ENCODE assay signal across 8 cellular contexts in the genomic region with DNA sequence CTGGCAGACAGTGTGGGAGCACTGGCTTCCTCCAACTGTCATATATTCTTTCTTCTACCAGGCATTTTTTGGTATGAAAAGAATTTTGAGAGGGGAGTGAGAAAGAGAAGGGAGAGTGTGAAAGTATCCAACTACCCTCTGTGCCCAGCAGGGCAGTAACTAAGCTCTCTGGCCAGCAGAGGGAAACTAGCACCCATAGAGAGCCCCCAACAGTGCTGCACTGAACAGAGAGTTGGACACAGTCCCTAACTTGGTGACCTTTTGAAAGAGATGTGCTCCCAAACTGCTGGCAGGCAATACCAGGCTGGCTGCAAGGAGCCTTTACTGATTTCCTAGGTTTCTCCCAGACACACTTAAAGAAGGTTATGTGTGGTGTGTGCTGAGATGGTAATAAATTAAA.
DNase-seq lines count a peak whose midpoint lies in the region; ATAC-seq, FAIRE-seq and TF ChIP-seq lines count a peak whose summit lies in the region.

No MANE protein-coding gene starts in this region.

- H3K36me3 ChIP-seq in pancreas: no peaks in the 10 kb centered on the region

- ATAC-seq in pancreas (peak in 3 of 4 donors; percentile 46 to 70 (median 66)), HG03520 (IDR thresholded peaks at IDR 0.05; ENCODE audit: unreplicated experiment) (no peak)
- ATAC-seq in activated T-cell treated with anti-CD3 and anti-CD28 coated beads, Interleukin-2, amount 50 U/mL, for 72 hours (replicated peaks in 1 of 2): no peak

- no peak overlapping the region for H3K4me3 Mint-ChIP-seq in activated T-cell treated with anti-CD3 and anti-CD28 coated beads, Interleukin-2, amount 50 U/mL, for 72 hours

- DNase-seq in Caki2 (ENCODE audit: low read depth): peak; percentile 12
- DNase-seq in NCI-H69 (lab: John Stamatoyannopoulos, UW): peak; percentile 61
- DNase-seq in fibroblast of the conjunctiva (ENCODE audit: low read depth): peak; percentile 17
- DNase-seq in pancreas: peak in 2 of 6 donors; percentile 2 to 16
- DNase-seq in activated T-cell treated with anti-CD3 and anti-CD28 coated beads, Interleukin-2, amount 50 U/mL, for 1 hour: no peak
- DNase-seq in GM13976 (ENCODE audit: low spot score): no peak
- no peak for DNase-seq in activated T-cell treated with anti-CD3 and anti-CD28 coated beads, Interleukin-2, amount 50 U/mL, for 72 hours

- peaks cover 0 to 4% of the 10 kb centered on the region in 2 donors for H3K9me3 Mint-ChIP-seq in activated T-cell treated with anti-CD3 and anti-CD28 coated beads, Interleukin-2, amount 50 U/mL, for 72 hours

- H3K27me3 Mint-ChIP-seq in activated T-cell treated with anti-CD3 and anti-CD28 coated beads, Interleukin-2, amount 50 U/mL, for 72 hours (ENCODE audit: low read depth): no peaks in the 10 kb centered on the region

- no peaks in the 10 kb centered on the region for H3K4me1 ChIP-seq in pancreas

- intact Hi-C loops in pancreas (cut with DNase I): no loop called here

- peaks cover 0 to 4% of the 10 kb centered on the region in 2 donors for H3K36me3 Mint-ChIP-seq in activated T-cell treated with anti-CD3 and anti-CD28 coated beads, Interleukin-2, amount 50 U/mL, for 72 hours (ENCODE audit: insufficient read depth in 2 of 2)

- in situ Hi-C loops in Caki2 (cut with HindIII; ENCODE audit: low pct_unique_long_range_greater_than_20kb, low sequenced_read_pairs): no loop called here
- in situ Hi-C loops in GM13976 (cut with MboI; ENCODE audit: low sequenced_read_pairs, unreplicated experiment): no loop called here

- H3K4me3 ChIP-seq in pancreas: no peak overlapping the region

- no peak for FAIRE-seq in pancreas (lab: Jason Lieb, UNC)

- H3K9me3 ChIP-seq in pancreas: no peaks in the 10 kb centered on the region

- H3K27ac Mint-ChIP-seq in activated T-cell treated with anti-CD3 and anti-CD28 coated beads, Interleukin-2, amount 50 U/mL, for 72 hours: no peak overlapping the region

- H3K27me3 ChIP-seq in pancreas: no peaks in the 10 kb centered on the region

- no peaks in the 10 kb centered on the region for H3K4me1 Mint-ChIP-seq in activated T-cell treated with anti-CD3 and anti-CD28 coated beads, Interleukin-2, amount 50 U/mL, for 72 hours (ENCODE audit: low read depth)

- no peak overlapping the region for H3K27ac ChIP-seq in pancreas

- TF ChIP-seq CTCF in pancreas (IDR thresholded peaks at IDR 0.05) (peak in 1 of 4 donors; percentile 16), GM13976 (IDR thresholded peaks at IDR 0.05; ENCODE audit: borderline replicate concordance, control extremely low read depth, extremely low read depth, insufficient read depth, missing control alignments) (no peak)

Comparison
In these comparisons a context has a peak if more than half of its experiments do, and no peak if none do; other contexts are left out.
1. DNase-seq: peak in Caki2 (single experiment), NCI-H69 (single experiment) and fibroblast of the conjunctiva (single experiment); none in activated T-cell treated with anti-CD3 and anti-CD28 coated beads, Interleukin-2, amount 50 U/mL, for 1 hour (single experiment), GM13976 (single experiment) and activated T-cell treated with anti-CD3 and anti-CD28 coated beads, Interleukin-2, amount 50 U/mL, for 72 hours (0 of 2).
2. ATAC-seq: peak in pancreas (3 of 4); none in HG03520 (single experiment) and activated T-cell treated with anti-CD3 and anti-CD28 coated beads, Interleukin-2, amount 50 U/mL, for 72 hours (0 of 2).